Comparison of ENCODE assay signal across 22 cellular contexts in the genomic region with DNA sequence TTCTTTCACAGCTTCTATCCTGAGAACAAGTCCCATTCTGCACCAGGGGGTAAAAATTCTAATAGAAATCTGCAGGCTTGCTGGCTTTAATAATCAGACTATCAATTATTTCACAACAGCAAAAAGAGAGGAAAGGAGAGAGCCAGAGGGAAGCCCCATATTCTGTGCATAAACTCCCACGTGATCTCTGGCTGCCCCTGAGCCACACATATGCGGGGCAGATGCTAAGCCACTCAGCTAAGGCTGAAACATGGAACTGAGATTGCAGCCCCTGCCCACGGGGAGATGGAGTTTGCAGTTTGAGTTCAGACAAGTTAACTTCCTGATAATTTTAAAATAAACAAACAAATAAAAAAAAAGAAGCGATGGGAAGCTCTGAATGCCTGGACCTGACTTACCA.
A peak's percentile ranks its signal among the peaks of the same experiment; 100 is the strongest.
DNase-seq lines count a peak whose midpoint lies in the region; ATAC-seq and TF ChIP-seq lines count a peak whose summit lies in the region.
"Had no signal": no experiment of that assay in that cellular context is flagged by ENCODE, and none has a peak within 500 bp of the region (broad histone marks: within the 10 kb centered on the region; RNA-seq: fewer than 3 reads in every experiment).

No MANE protein-coding gene starts in this region.

- peak overlapping the region in 3 of 11 experiments; percentile 13 to 30 (median 13); a peak in 2 of 22 replicates for H3K9ac ChIP-seq in BLaER1 treated with 17β-estradiol and CSF1 and Interleukin-3, amounts not matched to agents 10 nM and 100 nM
- no peak overlapping the region for H3K9ac ChIP-seq in OCI-LY3 (ENCODE audit: low read length)

- H3K27ac Mint-ChIP-seq in glutamatergic neuron (ENCODE audit: unreplicated experiment): no peak overlapping the region
- H3K27ac Mint-ChIP-seq: CD8-positive, alpha-beta memory T cell; GM23338 had no signal

- H3K9me3 Mint-ChIP-seq in glutamatergic neuron (ENCODE audit: unreplicated experiment): peaks cover 6% of the 10 kb centered on the region

- H3K9me3 ChIP-seq in BLaER1 treated with 17β-estradiol and CSF1 and Interleukin-3, amounts not matched to agents 10 nM and 100 nM (replicated peaks in 1 of 11): peaks cover 9 to 24% (median 16%) of the 10 kb centered on the region in 11 experiments; a peak in 19 of 22 replicates
- H3K9me3 ChIP-seq in OCI-LY3 (ENCODE audit: insufficient read depth, low read length): peaks cover 7% of the 10 kb centered on the region; the same call in 1 of the 2 replicates
- H3K9me3 ChIP-seq: HAP-1 had no signal

- TF ChIP-seq CTCF in GM13976 (IDR thresholded peaks at IDR 0.05; ENCODE audit: borderline replicate concordance, control extremely low read depth, extremely low read depth, insufficient read depth, missing control alignments) (no peak), OCI-LY3 (IDR thresholded peaks at IDR 0.05; ENCODE audit: low read depth, low read length) (no peak), glutamatergic neuron (IDR thresholded peaks at IDR 0.05; ENCODE audit: partially characterized antibody, unreplicated experiment) (no peak), brain microvascular endothelial cell (IDR thresholded peaks at IDR 0.05; ENCODE audit: low read depth, low read length, missing control alignments) (no peak)

- peak overlapping the region; percentile 58 to 87 (median 80) for H3K4me2 ChIP-seq in BLaER1 treated with 17β-estradiol and CSF1 and Interleukin-3, amounts not matched to agents 10 nM and 100 nM
- H3K4me2 ChIP-seq in OCI-LY3 (ENCODE audit: low read length): peak overlapping the region; percentile 71
- H3K4me2 ChIP-seq: GM23338 had no signal

- peaks cover 21 to 30% (median 25%) of the 10 kb centered on the region in 10 experiments for H3K4me1 ChIP-seq in BLaER1 treated with 17β-estradiol and CSF1 and Interleukin-3, amounts not matched to agents 10 nM and 100 nM
- peaks cover 34% of the 10 kb centered on the region for H3K4me1 ChIP-seq in OCI-LY3 (ENCODE audit: low read length)
- H3K4me1 ChIP-seq: HAP-1 had no signal

- H4K20me1 ChIP-seq in BLaER1 treated with 17β-estradiol and CSF1 and Interleukin-3, amounts not matched to agents 10 nM and 100 nM: no peaks in the 10 kb centered on the region
- H4K20me1 ChIP-seq in OCI-LY3 (ENCODE audit: insufficient read depth, low read length): no peaks in the 10 kb centered on the region

- H3K36me3 ChIP-seq in BLaER1 treated with 17β-estradiol and CSF1 and Interleukin-3, amounts not matched to agents 10 nM and 100 nM: no peaks in the 10 kb centered on the region
- H3K36me3 ChIP-seq in OCI-LY3 (replicated peaks; ENCODE audit: low read depth, low read length) (no peaks in the 10 kb centered on the region), brain microvascular endothelial cell (replicated peaks) (no peaks in the 10 kb centered on the region)
- H3K36me3 ChIP-seq: HAP-1, MG63 had no signal

- no peaks in the 10 kb centered on the region for H3K79me2 ChIP-seq in OCI-LY3 (ENCODE audit: low read length)

- H3K36me3 Mint-ChIP-seq in glutamatergic neuron (ENCODE audit: unreplicated experiment): no peaks in the 10 kb centered on the region
- H3K36me3 Mint-ChIP-seq: CD8-positive, alpha-beta memory T cell had no signal

- peak; percentile 5 for DNase-seq in GM13976 (ENCODE audit: low spot score)
- peak; percentile 34 for DNase-seq in glutamatergic neuron
- DNase-seq in activated CD4-positive, alpha-beta T cell treated with anti-CD3 and anti-CD28 coated beads, Interleukin-2, amount 50 U/mL, for 48 hours: no peak
- no peak for DNase-seq in brain microvascular endothelial cell
- DNase-seq: C1 segment of cervical spinal cord; Calu3; CD8-positive, alpha-beta memory T cell; MG63; NCI-H1436; NCI-H187 treated with DMSO at 0.1 percent for 48 hours; NCI-H2171; NCI-H526; OCI-M1; Right ventricle myocardium superior; T-helper 2 cell had no signal

- peaks cover 3% of the 10 kb centered on the region for H3K27me3 Mint-ChIP-seq in glutamatergic neuron (ENCODE audit: unreplicated experiment)

- in situ Hi-C loops in GM13976 (cut with MboI; ENCODE audit: low sequenced_read_pairs, unreplicated experiment): no loop called here
- in situ Hi-C loops in brain microvascular endothelial cell (cut with HindIII; ENCODE audit: low pct_ligation_motif_present, low sequenced_read_pairs): no loop called here

- H3K27ac ChIP-seq in BLaER1 treated with 17β-estradiol and CSF1 and Interleukin-3, amounts not matched to agents 10 nM and 100 nM: peak overlapping the region in 6 of 11 experiments; percentile 20 to 57 (median 40); a peak in 7 of 22 replicates
- H3K27ac ChIP-seq in OCI-LY3 (ENCODE audit: low read length): peak overlapping the region; percentile 40; the same call in 1 of the 2 replicates
- no peak overlapping the region for H3K27ac ChIP-seq in brain microvascular endothelial cell

- peaks cover 22% of the 10 kb centered on the region for H3K4me1 Mint-ChIP-seq in glutamatergic neuron (ENCODE audit: low read depth, unreplicated experiment)
- H3K4me1 Mint-ChIP-seq: CD8-positive, alpha-beta memory T cell had no signal

- peak overlapping the region; percentile 29; the same call in 1 of the 2 replicates for H2AFZ ChIP-seq in OCI-LY3 (ENCODE audit: low read depth, low read length)
- H2AFZ ChIP-seq: GM23338 had no signal

- H3K4me3 Mint-ChIP-seq in glutamatergic neuron (ENCODE audit: unreplicated experiment): peak overlapping the region; percentile 14
- H3K4me3 Mint-ChIP-seq: CD8-positive, alpha-beta memory T cell; GM23338 had no signal

- ATAC-seq in HG03025 (IDR thresholded peaks at IDR 0.05; ENCODE audit: low FRiP score, unreplicated experiment): no peak
- ATAC-seq: HepG2, K562 had no signal

- H3K4me3 ChIP-seq in BLaER1 treated with 17β-estradiol and CSF1 and Interleukin-3, amounts not matched to agents 10 nM and 100 nM: peak overlapping the region in 9 of 10 experiments; percentile 10 to 43 (median 28); a peak in 15 of 20 replicates
- H3K4me3 ChIP-seq in OCI-LY3 (ENCODE audit: low read length) (peak overlapping the region; percentile 59), brain microvascular endothelial cell (ENCODE audit: low read depth, low read length) (no peak overlapping the region)
- H3K4me3 ChIP-seq: GM23338, HAP-1, K562, MG63 had no signal

- no peaks in the 10 kb centered on the region for H3K27me3 ChIP-seq in BLaER1 treated with 17β-estradiol and CSF1 and Interleukin-3, amounts not matched to agents 10 nM and 100 nM
- H3K27me3 ChIP-seq in OCI-LY3 (ENCODE audit: low read depth, low read length): no peaks in the 10 kb centered on the region
- H3K27me3 ChIP-seq in brain microvascular endothelial cell (replicated peaks): no peaks in the 10 kb centered on the region
- H3K27me3 ChIP-seq: MG63 had no signal

Comparison
In these comparisons a context has a peak if more than half of its experiments do, and no peak if none do; other contexts are left out.
1. DNase-seq: peak in GM13976 (single experiment) and glutamatergic neuron (single experiment); none in activated CD4-positive, alpha-beta T cell treated with anti-CD3 and anti-CD28 coated beads, Interleukin-2, amount 50 U/mL, for 48 hours (0 of 2) and brain microvascular endothelial cell (single experiment).